In genomic region chr12:132620893-132621656, GRCh38 we compare ENCODE assay signal across 20 cellular contexts. TPM values are rescaled to one million over a fixed set of nuclear protein-coding genes. Genes with fewer than 3 reads are reported as not detected.
DNase-seq lines count a peak whose midpoint lies in the region; ATAC-seq, FAIRE-seq and TF ChIP-seq lines count a peak whose summit lies in the region.
"Had no signal": no experiment of that assay in that cellular context is flagged by ENCODE, and none has a peak within 500 bp of the region (broad histone marks: within the 10 kb centered on the region; RNA-seq: fewer than 3 reads in every experiment).

No MANE protein-coding gene starts in this region.

- H3K27me3 Mint-ChIP-seq in activated CD8-positive, alpha-beta T cell treated with anti-CD3 and anti-CD28 coated beads, Interleukin-2, amount 10 ng/mL, durations not matched to agents 7 days and 5 days (ENCODE audit: low read depth), result peaks cover 16% of the 10 kb centered on the region

- peaks cover 7% of the 10 kb centered on the region for H3K9me3 Mint-ChIP-seq in activated CD8-positive, alpha-beta T cell treated with anti-CD3 and anti-CD28 coated beads, Interleukin-2, amount 10 ng/mL, durations not matched to agents 7 days and 5 days (ENCODE audit: insufficient read depth)

- H2BK12ac ChIP-seq in H1 (ENCODE audit: low read depth, low read length), result no peak overlapping the region

- H3K4me3 Mint-ChIP-seq in activated CD8-positive, alpha-beta T cell treated with anti-CD3 and anti-CD28 coated beads, Interleukin-2, amount 10 ng/mL, durations not matched to agents 7 days and 5 days, result no peak overlapping the region

- no peaks in the 10 kb centered on the region for H3K79me1 ChIP-seq in H1 (ENCODE audit: low read depth, low read length)

- no peak overlapping the region for H4K5ac ChIP-seq in H1 (ENCODE audit: insufficient read length, low read depth, low read length)

- H3K4me1 Mint-ChIP-seq in activated CD8-positive, alpha-beta T cell treated with anti-CD3 and anti-CD28 coated beads, Interleukin-2, amount 10 ng/mL, durations not matched to agents 7 days and 5 days (ENCODE audit: low read depth), result peaks cover 4% of the 10 kb centered on the region

- no peak overlapping the region for H2AFZ ChIP-seq in H1 (ENCODE audit: low read length)

- TF ChIP-seq CTCF in H1 (IDR thresholded peaks at IDR 0.05; ENCODE audit: control extremely low read depth in 1 of 3, insufficient read depth in 1 of 3, low read depth in 1 of 3, low read length in 3 of 3), result no peak
- no peak for TF ChIP-seq CTCF in esophagus muscularis mucosa (IDR thresholded peaks at IDR 0.05)

- no peaks in the 10 kb centered on the region; the same call in 1 of the 2 replicates for H3K23me2 ChIP-seq in H1 (ENCODE audit: low read depth, low read length)

- H3K36me3 Mint-ChIP-seq in activated CD8-positive, alpha-beta T cell treated with anti-CD3 and anti-CD28 coated beads, Interleukin-2, amount 10 ng/mL, durations not matched to agents 7 days and 5 days (ENCODE audit: low read depth), result peaks cover 16% of the 10 kb centered on the region

- TF ChIP-seq RAD21 in H1 (IDR thresholded peaks at IDR 0.05 in 1 of 2, conservative IDR thresholded peaks at IDR 0.05 in 1 of 2; ENCODE audit: low read depth in 2 of 2, low read length in 2 of 2), result no peak

- FAIRE-seq in HTR-8/SVneo (lab: Jason Lieb, UNC) (peak; percentile 71), H1 (lab: Jason Lieb, UNC) (no peak)
- FAIRE-seq: A204.1, G401.6 had no signal

- CTCF ChIA-PET in H1 (lab: Charles Lee; ENCODE audit: partially characterized antibody), result interaction anchor here (1.0 to 4.6 kb wide), 6 partner anchors 11 to 161 kb away, joined by 3 to 28 read pairs (median 5); no protein-coding TSS in a partner anchor
- CTCF ChIA-PET in activated CD8-positive, alpha-beta T cell treated with anti-CD3 and anti-CD28 coated beads, Interleukin-2, amount 10 ng/mL, durations not matched to agents 7 days and 5 days (lab: Charles Lee), result interaction anchor here (1.0 kb wide), 1 partner anchor 10 kb away, joined by 3 read pairs; the partner anchor contains the start of gene LRCOL1

- no peak for ATAC-seq in activated CD8-positive, alpha-beta T cell treated with anti-CD3 and anti-CD28 coated beads, Interleukin-2, amount 10 ng/mL, durations not matched to agents 7 days and 5 days
- no peak for ATAC-seq in HG03469 (IDR thresholded peaks at IDR 0.05; ENCODE audit: unreplicated experiment)

- H4K91ac ChIP-seq in H1 (replicated peaks; ENCODE audit: insufficient read length, low read length), result no peak overlapping the region

- H2BK20ac ChIP-seq in H1 (ENCODE audit: low read length), result no peak overlapping the region

- no peak overlapping the region for H3K14ac ChIP-seq in H1 (ENCODE audit: insufficient read length)

- H4K20me1 ChIP-seq in H1 (replicated peaks in 1 of 2; ENCODE audit: control insufficient read depth in 1 of 2, insufficient read depth in 2 of 2, low read length in 2 of 2), result peaks cover 7 to 14% of the 10 kb centered on the region in 2 experiments

- POLR2A ChIA-PET in H1 (lab: Charles Lee; ENCODE audit: partially characterized antibody), result interaction anchor here (0.7 to 3.4 kb wide), 8 partner anchors 10 to 148 kb away, joined by 3 to 26 read pairs (median 3); no protein-coding TSS in a partner anchor
- POLR2A ChIA-PET in activated CD8-positive, alpha-beta T cell treated with anti-CD3 and anti-CD28 coated beads, Interleukin-2, amount 10 ng/mL, durations not matched to agents 7 days and 5 days (lab: Charles Lee), result no interaction called here

- peaks cover 0 to 3% (median 0%) of the 10 kb centered on the region in 4 experiments; a peak in 3 of 7 replicates for H3K4me1 ChIP-seq in H1 (replicated peaks in 1 of 4; ENCODE audit: control insufficient read depth in 3 of 4, insufficient read depth in 4 of 4, low read length in 3 of 4)
- H3K4me1 ChIP-seq in esophagus muscularis mucosa, result peaks cover 11 to 47% (median 35%) of the 10 kb centered on the region in 4 donors

- H3K9me3 ChIP-seq in H1 (ENCODE audit: insufficient read depth in 2 of 2, low read depth in 1 of 2, low read length in 1 of 2), result peaks cover 2 to 15% of the 10 kb centered on the region in 2 experiments; a peak in 3 of 4 replicates
- H3K9me3 ChIP-seq in esophagus muscularis mucosa, result peaks cover 0 to 12% (median 11%) of the 10 kb centered on the region in 4 donors

- no peak overlapping the region for H3K9ac ChIP-seq in H1 (replicated peaks in 1 of 4; ENCODE audit: extremely low read depth in 1 of 4, low read depth in 3 of 4, low read length in 3 of 4)

- H3K36me3 ChIP-seq in H1 (ENCODE audit: control insufficient read depth in 2 of 4, insufficient read depth in 4 of 4, low read length in 3 of 4) (peaks cover 13 to 26% (median 19%) of the 10 kb centered on the region in 4 experiments; a peak in 7 of 8 replicates), esophagus muscularis mucosa (peaks cover 7 to 26% (median 24%) of the 10 kb centered on the region in 4 donors)

- no peak overlapping the region for H3K4me2 ChIP-seq in H1 (ENCODE audit: insufficient read depth in 1 of 2, low read depth in 2 of 2, low read length in 2 of 2)

- no peak overlapping the region for H2BK120ac ChIP-seq in H1 (replicated peaks; ENCODE audit: low read depth, low read length)

- H3K4me3 ChIP-seq in H1 (ENCODE audit: extremely low read depth in 1 of 4, insufficient read depth in 2 of 4, low read depth in 3 of 4, low read length in 4 of 4), result no peak overlapping the region
- no peak overlapping the region for H3K4me3 ChIP-seq in esophagus muscularis mucosa
- H3K4me3 ChIP-seq: Peyer's patch had no signal

- peak; percentile 10 to 45; a peak in 1 of 3 replicates for TF ChIP-seq POLR2A in H1 (IDR thresholded peaks at IDR 0.05; ENCODE audit: control extremely low read depth in 1 of 2, low read depth in 2 of 2, low read length in 2 of 2)
- no peak for TF ChIP-seq POLR2A in esophagus muscularis mucosa (IDR thresholded peaks at IDR 0.05; ENCODE audit: low read depth)

- H3K23ac ChIP-seq in H1 (ENCODE audit: insufficient read length), result no peak overlapping the region

- H2AK5ac ChIP-seq in H1 (ENCODE audit: low read depth, low read length), result no peak overlapping the region

- H2BK5ac ChIP-seq in H1 (ENCODE audit: low read depth, low read length), result no peak overlapping the region

- TF ChIP-seq EP300 in H1 (IDR thresholded peaks at IDR 0.05; ENCODE audit: borderline replicate concordance in 1 of 2, low read depth in 2 of 2, low read length in 2 of 2), result no peak
- no peak for TF ChIP-seq EP300 in esophagus muscularis mucosa (IDR thresholded peaks at IDR 0.05)

- no peak overlapping the region for H3K4ac ChIP-seq in H1 (replicated peaks; ENCODE audit: insufficient read length, low read depth, low read length)

- H3K27me3 ChIP-seq in H1 (replicated peaks in 1 of 4; ENCODE audit: control insufficient read depth in 3 of 4, extremely low read depth in 1 of 4, insufficient read depth in 3 of 4, low read length in 3 of 4) (peaks cover 20 to 36% (median 28%) of the 10 kb centered on the region in 4 experiments), esophagus muscularis mucosa (peaks cover 0 to 52% (median 37%) of the 10 kb centered on the region in 4 donors)

- H4K8ac ChIP-seq in H1 (ENCODE audit: extremely low read depth, insufficient read depth, low read length), result peak overlapping the region; percentile 36; the same call in 1 of the 2 replicates

- H2BK15ac ChIP-seq in H1 (ENCODE audit: low read length), result no peak overlapping the region

- H3K27ac ChIP-seq in H1 (ENCODE audit: low read depth, low read length) (no peak overlapping the region), esophagus muscularis mucosa (replicated peaks in 1 of 4) (no peak overlapping the region)
- H3K27ac ChIP-seq: Peyer's patch had no signal

- 90% methylated on average over 24 of the region's 29 CpGs; no CpG with 5 or more reads in 1 of the 2 experiments for WGBS in H1 (ENCODE audit: extremely low coverage in 1 of 2, insufficient coverage in 1 of 2, insufficient read length in 1 of 2, insufficient replicate concordance in 2 of 2, low coverage in 1 of 2, low lambda C conversion rate in 2 of 2, missing lambda C conversion rate in 1 of 2), 2 experiments
- WGBS in esophagus muscularis mucosa, result 79% methylated on average over 21 of the region's 29 CpGs

- no peak overlapping the region for H3K56ac ChIP-seq in H1 (replicated peaks; ENCODE audit: insufficient read length, low read depth, low read length)

- intact Hi-C loops in esophagus muscularis mucosa (cut with DNase I), result no loop called here

- no peak overlapping the region for H3K18ac ChIP-seq in H1 (ENCODE audit: extremely low read depth, low read length)

- H3K79me2 ChIP-seq in H1 (ENCODE audit: control insufficient read depth in 1 of 2, insufficient read depth in 2 of 2, low read length in 2 of 2), result no peaks in the 10 kb centered on the region

- DNase-seq in NCI-H82 (lab: John Stamatoyannopoulos, UW), result peak; percentile 35
- DNase-seq in NCI-H82 treated with DMSO at 0.1 percent for 48 hours (lab: John Stamatoyannopoulos, UW; ENCODE audit: unreplicated experiment), result no peak
- no peak for DNase-seq in HTR-8/SVneo (ENCODE audit: insufficient read length, low spot score)
- no peak for DNase-seq in H1 (ENCODE audit: low read depth in 1 of 2, low spot score in 2 of 2)
- DNase-seq in ureter (ENCODE audit: low spot score), result peak; percentile 40
- DNase-seq in activated CD8-positive, alpha-beta T cell treated with anti-CD3 and anti-CD28 coated beads, Interleukin-2, amount 10 ng/mL, durations not matched to agents 7 days and 5 days, result no peak
- no peak for DNase-seq in esophagus muscularis mucosa (ENCODE audit: extremely low spot score)
- DNase-seq: C1 segment of cervical spinal cord, Caco-2, DMS79, GOT3, Kasumi-1, NCI-H1105 treated with DMSO at 0.1 percent for 48 hours, NCI-H187, NCI-H524 treated with DMSO at 0.1 percent for 48 hours, Peyer's patch, SIG-M5 had no signal

- no peak overlapping the region for H3K27ac Mint-ChIP-seq in activated CD8-positive, alpha-beta T cell treated with anti-CD3 and anti-CD28 coated beads, Interleukin-2, amount 10 ng/mL, durations not matched to agents 7 days and 5 days

RNA-seq across cellular contexts. Expression of gene P2RX2, which starts 2.5 kb away (rescaled TPM):
- total RNA-seq in H1 (2021; fragmentation: NEBNext Ultra II Directional; extraction: Animal tissue kit (Norgen Biotek cat#: 25700)), result 0.84 and 1.5 TPM in 2 replicates
- polyA plus RNA-seq in H1 (2011; rRNA removed), result 2.2 and 6.3 TPM in 2 replicates
- polyA plus RNA-seq in H1 (2011; cell fraction: cytosol; rRNA removed), result 4.0 TPM
- polyA plus RNA-seq in H1 (2011; cell fraction: nucleus; rRNA removed), result 40.4 TPM
- 2.0 to 3.0 TPM (median 2.5 TPM) in 4 replicates for polyA plus RNA-seq in H1 (2012, experiment 1 of 2)
- 1.5 TPM for polyA plus RNA-seq in H1 (2012, experiment 2 of 2)
- 1.9 TPM for polyA plus RNA-seq in H1 (2013, experiment 1 of 2)
- polyA plus RNA-seq in H1 (2013, experiment 2 of 2), result 1.7 TPM
- polyA minus RNA-seq in H1 (2011; rRNA and poly(A)+ RNA removed), result 0.50 and 0.54 TPM in 2 replicates
- polyA minus RNA-seq in H1 (2011; cell fraction: cytosol; rRNA and poly(A)+ RNA removed), result 0.59 TPM
- 2.2 TPM for polyA minus RNA-seq in H1 (2011; cell fraction: nucleus; rRNA and poly(A)+ RNA removed)
- total RNA-seq in ureter (0.36 TPM), esophagus muscularis mucosa (1 to 10 TPM; 1.7 to 4.1 (median 3.7) TPM)
- total RNA-seq in activated CD8-positive, alpha-beta T cell treated with anti-CD3 and anti-CD28 coated beads, Interleukin-2, amount 10 ng/mL, durations not matched to agents 7 days and 5 days, result not detected
- total RNA-seq: Caco-2 had no signal

RNA-seq across cellular contexts. Expression of gene LRCOL1, which starts 10.7 kb away (rescaled TPM):
- not detected in 2 replicates for total RNA-seq in H1 (2021; fragmentation: NEBNext Ultra II Directional; extraction: Animal tissue kit (Norgen Biotek cat#: 25700))
- 0.42 TPM in 1 of 2 replicates, not detected in the other for polyA plus RNA-seq in H1 (2011; rRNA removed)
- polyA plus RNA-seq in H1 (2011; cell fraction: cytosol; rRNA removed), result 0.18 TPM
- polyA plus RNA-seq in H1 (2011; cell fraction: nucleus; rRNA removed), result 1.6 TPM
- polyA plus RNA-seq in H1 (2012, experiment 1 of 2), result not detected in 4 replicates
- polyA plus RNA-seq in H1 (2012, experiment 2 of 2), result not detected
- not detected for polyA plus RNA-seq in H1 (2013, experiment 1 of 2)
- 0.09 TPM for polyA plus RNA-seq in H1 (2013, experiment 2 of 2)
- polyA minus RNA-seq in H1 (2011; rRNA and poly(A)+ RNA removed), result not detected in 2 replicates
- not detected for polyA minus RNA-seq in H1 (2011; cell fraction: cytosol; rRNA and poly(A)+ RNA removed)
- polyA minus RNA-seq in H1 (2011; cell fraction: nucleus; rRNA and poly(A)+ RNA removed), result not detected
- total RNA-seq in ureter (not detected), esophagus muscularis mucosa (not detected)
- not detected for total RNA-seq in activated CD8-positive, alpha-beta T cell treated with anti-CD3 and anti-CD28 coated beads, Interleukin-2, amount 10 ng/mL, durations not matched to agents 7 days and 5 days
- total RNA-seq: Caco-2, Peyer's patch had no signal

Comparison
In these comparisons a context has a peak if more than half of its experiments do, and no peak if none do; other contexts are left out.
1. DNase-seq: peak in NCI-H82 (single experiment) and ureter (single experiment); none in NCI-H82 treated with DMSO at 0.1 percent for 48 hours (single experiment), HTR-8/SVneo (single experiment), H1 (0 of 2), activated CD8-positive, alpha-beta T cell treated with anti-CD3 and anti-CD28 coated beads, Interleukin-2, amount 10 ng/mL, durations not matched to agents 7 days and 5 days (single experiment) and esophagus muscularis mucosa (single experiment).